ENCODE assay signal across 13 cellular contexts in genomic region chr20:62918137-62918536, GRCh38. TPM values are rescaled to one million over a fixed set of nuclear protein-coding genes. Genes with fewer than 3 reads are reported as not detected.
DNase-seq lines count a peak whose midpoint lies in the region; TF ChIP-seq lines count a peak whose summit lies in the region.
"Had no signal": no experiment of that assay in that cellular context is flagged by ENCODE, and none has a peak within 500 bp of the region (broad histone marks: within the 10 kb centered on the region; RNA-seq: fewer than 3 reads in every experiment).

No MANE protein-coding gene starts in this region.

- no peaks in the 10 kb centered on the region for H3K27me3 Mint-ChIP-seq in T-helper 1 cell treated with Interleukin-12 subunit alpha and Interleukin-12 subunit beta and Interleukin-4 antibody, amounts not matched to agents 30 μg/mL and 1 μg/mL, for 36 hours (ENCODE audit: low read depth)
- no peaks in the 10 kb centered on the region for H3K27me3 Mint-ChIP-seq in endodermal cell (ENCODE audit: insufficient read depth)

- peaks cover 18% of the 10 kb centered on the region for H3K4me1 ChIP-seq in endodermal cell (ENCODE audit: control insufficient read depth, insufficient read depth, low read length)

- H3K9ac ChIP-seq in endodermal cell (ENCODE audit: extremely low read depth, low read length, poor library complexity, severe bottlenecking), result no peak overlapping the region

- H3K9me3 ChIP-seq in endodermal cell (ENCODE audit: control insufficient read depth, low read length), result no peaks in the 10 kb centered on the region
- H3K9me3 ChIP-seq: upper lobe of left lung had no signal

- peaks cover 13% of the 10 kb centered on the region for H3K36me3 Mint-ChIP-seq in T-helper 1 cell treated with Interleukin-12 subunit alpha and Interleukin-12 subunit beta and Interleukin-4 antibody, amounts not matched to agents 30 μg/mL and 1 μg/mL, for 36 hours (ENCODE audit: low read depth)
- peaks cover 8% of the 10 kb centered on the region for H3K36me3 Mint-ChIP-seq in endodermal cell (ENCODE audit: low read depth)

- peaks cover 22% of the 10 kb centered on the region for H3K36me3 ChIP-seq in endodermal cell (ENCODE audit: control insufficient read depth, insufficient read depth, low read length)

- peak; percentile 33 for DNase-seq in stimulated activated CD4-positive, alpha-beta T cell treated with anti-CD3 and anti-CD28 coated beads, Interleukin-1b, Interleukin-23, amount 100 ng/mL, for 48 hours
- no peak for DNase-seq in stimulated activated CD4-positive, alpha-beta T cell treated with anti-CD3 and anti-CD28 coated beads, Interleukin-2, amount 100 ng/mL, for 48 hours
- DNase-seq in endodermal cell (no peak), NCI-H1105 (lab: John Stamatoyannopoulos, UW) (no peak), amniotic stem cell (lab: John Stamatoyannopoulos, UW) (no peak), GM19240 (ENCODE audit: insufficient read length, low spot score) (no peak), amygdala (lab: John Stamatoyannopoulos, UW) (no peak)
- DNase-seq: AML-193, GF-D8, SIG-M5, upper lobe of left lung had no signal

- no peaks in the 10 kb centered on the region for H3K27me3 ChIP-seq in endodermal cell (ENCODE audit: control insufficient read depth, insufficient read depth, low read length, poor library complexity, severe bottlenecking)
- H3K27me3 ChIP-seq: upper lobe of left lung had no signal

- no peak overlapping the region for H3K4me3 ChIP-seq in endodermal cell (ENCODE audit: low read length)
- H3K4me3 ChIP-seq: lung, upper lobe of left lung had no signal

- H3K4me3 Mint-ChIP-seq in T-helper 1 cell treated with Interleukin-12 subunit alpha and Interleukin-12 subunit beta and Interleukin-4 antibody, amounts not matched to agents 30 μg/mL and 1 μg/mL, for 36 hours, result peak overlapping the region; percentile 75
- H3K4me3 Mint-ChIP-seq in endodermal cell, result no peak overlapping the region

- no peak overlapping the region for H3K27ac ChIP-seq in endodermal cell (ENCODE audit: low read depth, low read length)
- H3K27ac ChIP-seq: upper lobe of left lung had no signal

- H3K27ac Mint-ChIP-seq in T-helper 1 cell treated with Interleukin-12 subunit alpha and Interleukin-12 subunit beta and Interleukin-4 antibody, amounts not matched to agents 30 μg/mL and 1 μg/mL, for 36 hours, result peak overlapping the region; percentile 83
- peak overlapping the region; percentile 29 for H3K27ac Mint-ChIP-seq in endodermal cell

- WGBS in endodermal cell (ENCODE audit: insufficient coverage in 1 of 2, insufficient read length in 1 of 2), 2 experiments, result 72 to 75% methylated on average over 3 of the region's 3 CpGs

- no peak for TF ChIP-seq CTCF in endodermal cell (conservative IDR thresholded peaks at IDR 0.05)

- peaks cover 60% of the 10 kb centered on the region for H3K4me1 Mint-ChIP-seq in T-helper 1 cell treated with Interleukin-12 subunit alpha and Interleukin-12 subunit beta and Interleukin-4 antibody, amounts not matched to agents 30 μg/mL and 1 μg/mL, for 36 hours (ENCODE audit: low read depth)
- peaks cover 66% of the 10 kb centered on the region for H3K4me1 Mint-ChIP-seq in endodermal cell

- H3K9me3 Mint-ChIP-seq in T-helper 1 cell treated with Interleukin-12 subunit alpha and Interleukin-12 subunit beta and Interleukin-4 antibody, amounts not matched to agents 30 μg/mL and 1 μg/mL, for 36 hours, result no peaks in the 10 kb centered on the region
- H3K9me3 Mint-ChIP-seq in endodermal cell, result no peaks in the 10 kb centered on the region

RNA-seq across cellular contexts. Expression of gene DIDO1, which starts 8.2 kb away (rescaled TPM):
- 10 to 100 TPM; 53.5 to 68.3 TPM for total RNA-seq in endodermal cell
- polyA plus RNA-seq in endodermal cell (2013, experiment 1 of 2), result 47.8 TPM
- 43.0 TPM for polyA plus RNA-seq in endodermal cell (2013, experiment 2 of 2)

RNA-seq across cellular contexts. Expression of gene GID8, which starts 19.8 kb away (rescaled TPM):
- 10 to 100 TPM; 51.5 to 52.1 TPM for total RNA-seq in endodermal cell
- 47.3 TPM for polyA plus RNA-seq in endodermal cell (2013, experiment 1 of 2)
- 41.8 TPM for polyA plus RNA-seq in endodermal cell (2013, experiment 2 of 2)

RNA-seq across cellular contexts. Expression of gene SLC17A9, which starts 34.4 kb away (rescaled TPM):
- total RNA-seq in endodermal cell, result 10 to 100 TPM in 1 of 2 donors, 1 to 10 TPM in 1; 8.9 to 10.2 TPM
- polyA plus RNA-seq in endodermal cell (2013, experiment 1 of 2), result 3.2 TPM
- polyA plus RNA-seq in endodermal cell (2013, experiment 2 of 2), result 3.4 TPM

RNA-seq across cellular contexts. Expression of gene TCFL5, which starts 56.5 kb away (rescaled TPM):
- 10 to 100 TPM; 15.8 to 17.4 TPM for total RNA-seq in endodermal cell
- polyA plus RNA-seq in endodermal cell (2013, experiment 1 of 2), result 21.1 TPM
- polyA plus RNA-seq in endodermal cell (2013, experiment 2 of 2), result 22.4 TPM
